Comparison of ENCODE assay signal across 9 cellular contexts in the genomic region with DNA sequence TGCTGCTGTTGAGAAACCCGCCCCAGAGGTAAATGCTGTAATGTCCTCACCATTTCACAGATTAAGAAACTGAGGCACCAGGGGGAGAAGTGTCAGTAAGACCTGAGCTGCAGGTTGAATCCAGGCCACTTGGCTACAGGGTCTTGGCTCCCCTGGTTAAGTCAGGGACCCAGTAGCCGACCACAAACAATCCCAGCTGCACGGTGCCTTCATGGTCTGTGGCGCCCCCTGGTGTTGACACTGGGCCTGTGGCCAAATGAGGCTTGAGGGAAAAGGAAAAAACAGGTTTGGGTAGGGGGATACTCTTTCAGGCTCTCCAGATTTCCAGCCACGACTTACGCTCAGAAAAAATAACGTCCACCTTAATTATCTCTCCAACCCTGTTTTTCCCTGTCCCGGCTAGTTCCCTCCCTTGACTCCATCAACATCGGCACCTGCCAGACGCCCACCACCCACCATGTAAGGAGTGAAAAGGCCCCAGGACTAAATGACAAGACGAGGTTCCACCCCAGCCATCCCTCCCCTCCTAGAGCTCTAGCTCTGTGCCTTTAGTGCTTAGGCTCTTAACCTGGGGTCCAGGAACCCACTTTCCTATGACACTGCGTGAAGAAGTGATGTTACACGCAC. TPM values are rescaled to one million over a fixed set of nuclear protein-coding genes. Genes with fewer than 3 reads are reported as not detected.
DNase-seq lines count a peak whose midpoint lies in the region; FAIRE-seq and TF ChIP-seq lines count a peak whose summit lies in the region.
"Had no signal": no experiment of that assay in that cellular context is flagged by ENCODE, and none has a peak within 500 bp of the region (broad histone marks: within the 10 kb centered on the region; RNA-seq: fewer than 3 reads in every experiment).

No MANE protein-coding gene starts in this region.

- H3K27me3 ChIP-seq in left ventricle myocardium inferior (ENCODE audit: low read depth), result peaks cover 12% of the 10 kb centered on the region
- H3K27me3 ChIP-seq: SJSA1 had no signal

- DNase-seq in EL (peak; percentile 16), activated T-cell treated with anti-CD3 and anti-CD28 coated beads for 4 hours (peak; percentile 42), left ventricle myocardium inferior (no peak), NCI-H2107 (lab: John Stamatoyannopoulos, UW) (no peak), GM19239 (ENCODE audit: insufficient read length, low spot score) (no peak), SHP77 treated with DMSO at 0.1 percent for 48 hours (lab: John Stamatoyannopoulos, UW) (no peak)
- DNase-seq in stimulated activated CD4-positive, alpha-beta T cell treated with anti-CD3 and anti-CD28 coated beads, TNF-alpha, amount 100 ng/mL, for 4 hours (ENCODE audit: low read depth in 3 of 3), result peak in 2 of 3 experiments; percentile 32 to 38

- no peak overlapping the region for H3K4me3 ChIP-seq in left ventricle myocardium inferior
- H3K4me3 ChIP-seq: SJSA1 had no signal

- peak; percentile 46 for TF ChIP-seq CTCF in LNCAP (IDR thresholded peaks at IDR 0.05)
- TF ChIP-seq CTCF in left ventricle myocardium inferior (IDR thresholded peaks at IDR 0.05; ENCODE audit: borderline replicate concordance), result peak; percentile 93

- peaks cover 6% of the 10 kb centered on the region for H3K36me3 ChIP-seq in left ventricle myocardium inferior
- H3K36me3 ChIP-seq: SJSA1 had no signal

- no peaks in the 10 kb centered on the region for H3K4me1 ChIP-seq in left ventricle myocardium inferior
- H3K4me1 ChIP-seq: SJSA1 had no signal

- intact Hi-C loops in left ventricle myocardium inferior (cut with micrococcal nuclease), result loop anchor here (2.0 kb wide), 1 partner anchor 165 kb away; no protein-coding TSS in a partner anchor

- no peak for FAIRE-seq in GM19239 (lab: Jason Lieb, UNC)

- H3K27ac ChIP-seq in left ventricle myocardium inferior (replicated peaks), result no peak overlapping the region
- H3K27ac ChIP-seq: SJSA1 had no signal

- no peaks in the 10 kb centered on the region for H3K9me3 ChIP-seq in left ventricle myocardium inferior (replicated peaks)
- H3K9me3 ChIP-seq: SJSA1 had no signal

RNA-seq across cellular contexts. Expression of a gene that starts 47.7 kb away (rescaled TPM):
- 17.5 TPM for total RNA-seq in left ventricle myocardium inferior

RNA-seq across cellular contexts. Expression of a gene that starts 53.6 kb away (rescaled TPM):
- total RNA-seq in left ventricle myocardium inferior, result 45.3 TPM

Comparison
In these comparisons a context has a peak if more than half of its experiments do, and no peak if none do; other contexts are left out.
1. DNase-seq: peak in EL (single experiment), activated T-cell treated with anti-CD3 and anti-CD28 coated beads for 4 hours (single experiment) and stimulated activated CD4-positive, alpha-beta T cell treated with anti-CD3 and anti-CD28 coated beads, TNF-alpha, amount 100 ng/mL, for 4 hours (2 of 3); none in left ventricle myocardium inferior (single experiment), NCI-H2107 (single experiment), GM19239 (single experiment) and SHP77 treated with DMSO at 0.1 percent for 48 hours (single experiment).